13 cellular contexts compared by ENCODE assay signal in the genomic region with DNA sequence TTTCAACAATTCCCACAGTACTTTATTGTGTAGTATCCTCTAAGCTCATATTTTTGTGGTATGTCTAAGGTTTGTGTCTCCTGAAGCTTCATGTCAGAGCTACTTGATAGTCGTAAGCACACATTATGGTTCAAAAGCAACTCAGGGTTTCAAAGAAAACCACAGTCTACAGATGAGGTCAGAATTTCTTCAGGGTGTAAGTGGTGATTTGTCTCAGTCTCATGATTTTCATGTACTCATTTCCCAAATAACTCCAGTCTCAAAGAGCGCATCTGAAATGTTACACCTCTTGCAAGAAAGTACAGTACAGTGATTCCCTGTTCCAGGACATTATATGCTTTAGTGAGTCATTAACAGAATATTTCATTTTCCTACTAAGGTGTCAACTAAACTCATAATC. TPM values are rescaled to one million over a fixed set of nuclear protein-coding genes. Genes with fewer than 3 reads are reported as not detected.
DNase-seq lines count a peak whose midpoint lies in the region; ATAC-seq and TF ChIP-seq lines count a peak whose summit lies in the region.
"Had no signal": no experiment of that assay in that cellular context is flagged by ENCODE, and none has a peak within 500 bp of the region (broad histone marks: within the 10 kb centered on the region; RNA-seq: fewer than 3 reads in every experiment).

No MANE protein-coding gene starts in this region.

- H3K4me1 ChIP-seq in fibroblast of lung (ENCODE audit: control insufficient read depth, extremely low read depth, insufficient read depth, low read length) (peaks cover 2% of the 10 kb centered on the region), trophoblast cell (ENCODE audit: control insufficient read depth in 1 of 2, insufficient read depth in 2 of 2, low read length in 2 of 2) (peaks cover 6 to 8% of the 10 kb centered on the region in 2 experiments)
- H3K4me1 ChIP-seq: BLaER1 had no signal

- POLR2A ChIA-PET in GM10248 (lab: Yijun Ruan, JAX): no interaction called here

- H2BK120ac ChIP-seq in trophoblast cell (ENCODE audit: insufficient read depth, low read length, poor library complexity): no peak overlapping the region

- H4K8ac ChIP-seq in trophoblast cell (ENCODE audit: low read depth, low read length): no peak overlapping the region

- H3K4me2 ChIP-seq in fibroblast of lung (ENCODE audit: extremely low read depth, insufficient read depth, low read length) (no peak overlapping the region), trophoblast cell (ENCODE audit: low read length) (no peak overlapping the region)
- H3K4me2 ChIP-seq: BLaER1 had no signal

- H2BK12ac ChIP-seq in trophoblast cell (ENCODE audit: low read length): no peak overlapping the region

- H3K9ac ChIP-seq in fibroblast of lung (ENCODE audit: insufficient read depth, low read length): no peak overlapping the region
- no peak overlapping the region for H3K9ac ChIP-seq in trophoblast cell (ENCODE audit: low read length)
- H3K9ac ChIP-seq: BLaER1 had no signal

- no peak overlapping the region for H3K4me3 ChIP-seq in fibroblast of lung (replicated peaks in 1 of 4; ENCODE audit: control extremely low read depth in 1 of 4, insufficient read depth in 1 of 4, low read depth in 3 of 4, low read length in 4 of 4)
- H3K4me3 ChIP-seq in trophoblast cell (ENCODE audit: low read depth, low read length): no peak overlapping the region
- H3K4me3 ChIP-seq: BLaER1, transverse colon had no signal

- H2AFZ ChIP-seq in fibroblast of lung (ENCODE audit: low read length): no peak overlapping the region
- no peak overlapping the region for H2AFZ ChIP-seq in trophoblast cell (ENCODE audit: insufficient read depth, low read length, poor library complexity)

- peak; percentile 60 for ATAC-seq in GM19463 (IDR thresholded peaks at IDR 0.05; ENCODE audit: unreplicated experiment)
- peak; percentile 58 for ATAC-seq in HG03565 (IDR thresholded peaks at IDR 0.05; ENCODE audit: unreplicated experiment)
- no peak for ATAC-seq in HG02840 (IDR thresholded peaks at IDR 0.05; ENCODE audit: low FRiP score, unreplicated experiment)

- H3K18ac ChIP-seq in trophoblast cell (ENCODE audit: low read length): no peak overlapping the region

- H2BK5ac ChIP-seq in trophoblast cell (ENCODE audit: low read depth, low read length, poor library complexity): no peak overlapping the region

- no peak overlapping the region for H2AK5ac ChIP-seq in trophoblast cell (ENCODE audit: low read length)

- no CpG with 5 or more reads among the region's 2 CpGs for WGBS in trophoblast cell (ENCODE audit: extremely low coverage, insufficient coverage, insufficient read length)

- no peaks in the 10 kb centered on the region for H4K20me1 ChIP-seq in fibroblast of lung (ENCODE audit: control insufficient read depth, extremely low read depth, insufficient read depth, low read length)
- H4K20me1 ChIP-seq: BLaER1 had no signal

- H3K4ac ChIP-seq in trophoblast cell (ENCODE audit: low read depth, low read length): no peak overlapping the region

- CTCF ChIA-PET in GM10248 (lab: Yijun Ruan, JAX): interaction anchor here (1.5 kb wide), 1 partner anchor 13 kb away, joined by 3 read pairs; no protein-coding TSS in a partner anchor

- H3K9me3 ChIP-seq in fibroblast of lung (ENCODE audit: control insufficient read depth, insufficient read depth, low read depth, low read length) (no peaks in the 10 kb centered on the region), trophoblast cell (ENCODE audit: insufficient read depth, low read depth, low read length) (no peaks in the 10 kb centered on the region)
- H3K9me3 ChIP-seq: BLaER1, transverse colon had no signal

- no peaks in the 10 kb centered on the region for H3K36me3 ChIP-seq in fibroblast of lung (ENCODE audit: control insufficient read depth, insufficient read depth, low read length)
- H3K36me3 ChIP-seq in trophoblast cell (ENCODE audit: control insufficient read depth in 1 of 2, insufficient read depth in 2 of 2, low read length in 2 of 2): no peaks in the 10 kb centered on the region
- H3K36me3 ChIP-seq: BLaER1, transverse colon had no signal

- DNase-seq in GM10248 (ENCODE audit: extremely low spot score): peak; percentile 37
- DNase-seq in fibroblast of lung (ENCODE audit: low read depth in 2 of 2): peak; percentile 16 to 75
- no peak for DNase-seq in HuH-7.5 (ENCODE audit: low spot score)
- no peak for DNase-seq in iPS-NIHi7 (ENCODE audit: extremely low spot score)
- no peak for DNase-seq in trophoblast cell
- DNase-seq: head of caudate nucleus, mesendoderm, Right ventricle myocardium superior, transverse colon had no signal

- no peak overlapping the region for H3K23ac ChIP-seq in trophoblast cell (ENCODE audit: low read length)

- H3K27me3 ChIP-seq in fibroblast of lung (ENCODE audit: control insufficient read depth, insufficient read depth, low read length) (no peaks in the 10 kb centered on the region), trophoblast cell (ENCODE audit: insufficient read depth, low read length) (no peaks in the 10 kb centered on the region)
- H3K27me3 ChIP-seq: BLaER1, transverse colon had no signal

- no peak overlapping the region for H3K27ac ChIP-seq in fibroblast of lung (ENCODE audit: insufficient read depth, low read length)
- H3K27ac ChIP-seq in trophoblast cell (ENCODE audit: low read depth, low read length): no peak overlapping the region
- H3K27ac ChIP-seq: BLaER1, transverse colon had no signal

- H3K14ac ChIP-seq in trophoblast cell (ENCODE audit: low read length): no peak overlapping the region

- no peak overlapping the region for H4K12ac ChIP-seq in trophoblast cell (ENCODE audit: low read depth, low read length)

- H4K91ac ChIP-seq in trophoblast cell (ENCODE audit: low read depth, low read length): no peak overlapping the region

- TF ChIP-seq CTCF in GM10248 (IDR thresholded peaks at IDR 0.05; ENCODE audit: control extremely low read depth, extremely low read depth, low read depth, missing control alignments) (no peak), fibroblast of lung (conservative IDR thresholded peaks at IDR 0.05 in 1 of 2, IDR thresholded peaks at IDR 0.05 in 1 of 2; ENCODE audit: low read depth in 1 of 2, low read length in 2 of 2) (no peak)

- H3K79me2 ChIP-seq in fibroblast of lung (ENCODE audit: control insufficient read depth, insufficient read depth, low read length): no peaks in the 10 kb centered on the region
- no peaks in the 10 kb centered on the region for H3K79me2 ChIP-seq in trophoblast cell (ENCODE audit: control insufficient read depth, insufficient read depth, low read length, poor library complexity)

- no peaks in the 10 kb centered on the region for H3K79me1 ChIP-seq in trophoblast cell (ENCODE audit: low read length)

RNA-seq across cellular contexts. Expression of gene SSR3, which starts 47.5 kb away (rescaled TPM):
- total RNA-seq in fibroblast of lung: 125 and 159 TPM in 2 replicates
- polyA plus RNA-seq in fibroblast of lung: 345 and 355 TPM in 2 replicates
- polyA plus RNA-seq in fibroblast of lung (2012): 284 and 304 TPM in 2 replicates
- 437 and 599 TPM in 2 replicates for polyA minus RNA-seq in fibroblast of lung (ENCODE audit: low replicate concordance)
- polyA plus RNA-seq in trophoblast cell (2013): 329 and 336 TPM in 2 replicates

Comparison
In these comparisons a context has a peak if more than half of its experiments do, and no peak if none do; other contexts are left out.
1. DNase-seq: peak in GM10248 (single experiment) and fibroblast of lung (2 of 2); none in HuH-7.5 (single experiment), iPS-NIHi7 (single experiment) and trophoblast cell (0 of 2).